In the genomic region with DNA sequence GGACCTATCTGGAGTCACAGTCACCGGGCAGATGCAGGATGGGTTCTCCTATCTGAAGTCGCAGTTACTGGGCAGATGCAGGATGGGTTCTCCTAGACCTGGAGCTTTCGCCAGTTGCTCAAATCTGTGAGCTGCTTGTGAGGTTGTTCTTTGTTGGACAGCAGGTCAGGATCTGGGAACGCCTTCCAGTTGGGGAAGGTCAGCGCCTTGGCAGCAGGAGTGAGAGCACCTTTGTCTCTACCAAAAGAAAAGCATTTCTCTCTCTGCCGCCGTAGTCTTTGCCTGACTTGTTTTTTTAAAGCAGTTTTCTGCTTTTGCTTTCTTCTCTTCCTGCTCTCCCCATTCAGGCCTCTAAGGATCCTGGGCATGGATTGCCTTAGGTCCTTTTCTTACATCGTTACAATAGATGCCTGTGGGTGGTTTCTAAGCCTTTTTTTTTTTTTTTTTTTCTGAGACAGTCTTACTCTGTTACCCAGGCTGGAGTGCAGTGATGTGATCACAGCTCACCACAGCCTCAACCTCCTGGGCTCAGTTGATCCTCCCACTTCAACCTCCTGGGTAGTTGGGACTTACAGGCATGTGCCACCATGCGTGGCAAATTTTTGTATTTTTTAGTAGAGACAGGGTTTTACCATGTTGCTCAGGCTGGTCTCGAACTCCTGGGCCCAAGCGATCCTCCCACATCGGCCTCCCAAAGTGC, we compare ENCODE assay signal across 1 cellular context.
TF ChIP-seq lines count a peak whose summit lies in the region.

No MANE protein-coding gene starts in this region.

TF ChIP-seq in H1, 55 proteins besides CTCF, POLR2A, EP300 and RAD21:
- no peak for TF ChIP-seq ZNF274 (IDR thresholded peaks at IDR 0.05; ENCODE audit: borderline replicate concordance, extremely low read depth, low read length)
- no peak for TF ChIP-seq BCL11A (IDR thresholded peaks at IDR 0.05; ENCODE audit: low read depth in 2 of 2, low read length in 2 of 2)
- TF ChIP-seq, protein P1, sequence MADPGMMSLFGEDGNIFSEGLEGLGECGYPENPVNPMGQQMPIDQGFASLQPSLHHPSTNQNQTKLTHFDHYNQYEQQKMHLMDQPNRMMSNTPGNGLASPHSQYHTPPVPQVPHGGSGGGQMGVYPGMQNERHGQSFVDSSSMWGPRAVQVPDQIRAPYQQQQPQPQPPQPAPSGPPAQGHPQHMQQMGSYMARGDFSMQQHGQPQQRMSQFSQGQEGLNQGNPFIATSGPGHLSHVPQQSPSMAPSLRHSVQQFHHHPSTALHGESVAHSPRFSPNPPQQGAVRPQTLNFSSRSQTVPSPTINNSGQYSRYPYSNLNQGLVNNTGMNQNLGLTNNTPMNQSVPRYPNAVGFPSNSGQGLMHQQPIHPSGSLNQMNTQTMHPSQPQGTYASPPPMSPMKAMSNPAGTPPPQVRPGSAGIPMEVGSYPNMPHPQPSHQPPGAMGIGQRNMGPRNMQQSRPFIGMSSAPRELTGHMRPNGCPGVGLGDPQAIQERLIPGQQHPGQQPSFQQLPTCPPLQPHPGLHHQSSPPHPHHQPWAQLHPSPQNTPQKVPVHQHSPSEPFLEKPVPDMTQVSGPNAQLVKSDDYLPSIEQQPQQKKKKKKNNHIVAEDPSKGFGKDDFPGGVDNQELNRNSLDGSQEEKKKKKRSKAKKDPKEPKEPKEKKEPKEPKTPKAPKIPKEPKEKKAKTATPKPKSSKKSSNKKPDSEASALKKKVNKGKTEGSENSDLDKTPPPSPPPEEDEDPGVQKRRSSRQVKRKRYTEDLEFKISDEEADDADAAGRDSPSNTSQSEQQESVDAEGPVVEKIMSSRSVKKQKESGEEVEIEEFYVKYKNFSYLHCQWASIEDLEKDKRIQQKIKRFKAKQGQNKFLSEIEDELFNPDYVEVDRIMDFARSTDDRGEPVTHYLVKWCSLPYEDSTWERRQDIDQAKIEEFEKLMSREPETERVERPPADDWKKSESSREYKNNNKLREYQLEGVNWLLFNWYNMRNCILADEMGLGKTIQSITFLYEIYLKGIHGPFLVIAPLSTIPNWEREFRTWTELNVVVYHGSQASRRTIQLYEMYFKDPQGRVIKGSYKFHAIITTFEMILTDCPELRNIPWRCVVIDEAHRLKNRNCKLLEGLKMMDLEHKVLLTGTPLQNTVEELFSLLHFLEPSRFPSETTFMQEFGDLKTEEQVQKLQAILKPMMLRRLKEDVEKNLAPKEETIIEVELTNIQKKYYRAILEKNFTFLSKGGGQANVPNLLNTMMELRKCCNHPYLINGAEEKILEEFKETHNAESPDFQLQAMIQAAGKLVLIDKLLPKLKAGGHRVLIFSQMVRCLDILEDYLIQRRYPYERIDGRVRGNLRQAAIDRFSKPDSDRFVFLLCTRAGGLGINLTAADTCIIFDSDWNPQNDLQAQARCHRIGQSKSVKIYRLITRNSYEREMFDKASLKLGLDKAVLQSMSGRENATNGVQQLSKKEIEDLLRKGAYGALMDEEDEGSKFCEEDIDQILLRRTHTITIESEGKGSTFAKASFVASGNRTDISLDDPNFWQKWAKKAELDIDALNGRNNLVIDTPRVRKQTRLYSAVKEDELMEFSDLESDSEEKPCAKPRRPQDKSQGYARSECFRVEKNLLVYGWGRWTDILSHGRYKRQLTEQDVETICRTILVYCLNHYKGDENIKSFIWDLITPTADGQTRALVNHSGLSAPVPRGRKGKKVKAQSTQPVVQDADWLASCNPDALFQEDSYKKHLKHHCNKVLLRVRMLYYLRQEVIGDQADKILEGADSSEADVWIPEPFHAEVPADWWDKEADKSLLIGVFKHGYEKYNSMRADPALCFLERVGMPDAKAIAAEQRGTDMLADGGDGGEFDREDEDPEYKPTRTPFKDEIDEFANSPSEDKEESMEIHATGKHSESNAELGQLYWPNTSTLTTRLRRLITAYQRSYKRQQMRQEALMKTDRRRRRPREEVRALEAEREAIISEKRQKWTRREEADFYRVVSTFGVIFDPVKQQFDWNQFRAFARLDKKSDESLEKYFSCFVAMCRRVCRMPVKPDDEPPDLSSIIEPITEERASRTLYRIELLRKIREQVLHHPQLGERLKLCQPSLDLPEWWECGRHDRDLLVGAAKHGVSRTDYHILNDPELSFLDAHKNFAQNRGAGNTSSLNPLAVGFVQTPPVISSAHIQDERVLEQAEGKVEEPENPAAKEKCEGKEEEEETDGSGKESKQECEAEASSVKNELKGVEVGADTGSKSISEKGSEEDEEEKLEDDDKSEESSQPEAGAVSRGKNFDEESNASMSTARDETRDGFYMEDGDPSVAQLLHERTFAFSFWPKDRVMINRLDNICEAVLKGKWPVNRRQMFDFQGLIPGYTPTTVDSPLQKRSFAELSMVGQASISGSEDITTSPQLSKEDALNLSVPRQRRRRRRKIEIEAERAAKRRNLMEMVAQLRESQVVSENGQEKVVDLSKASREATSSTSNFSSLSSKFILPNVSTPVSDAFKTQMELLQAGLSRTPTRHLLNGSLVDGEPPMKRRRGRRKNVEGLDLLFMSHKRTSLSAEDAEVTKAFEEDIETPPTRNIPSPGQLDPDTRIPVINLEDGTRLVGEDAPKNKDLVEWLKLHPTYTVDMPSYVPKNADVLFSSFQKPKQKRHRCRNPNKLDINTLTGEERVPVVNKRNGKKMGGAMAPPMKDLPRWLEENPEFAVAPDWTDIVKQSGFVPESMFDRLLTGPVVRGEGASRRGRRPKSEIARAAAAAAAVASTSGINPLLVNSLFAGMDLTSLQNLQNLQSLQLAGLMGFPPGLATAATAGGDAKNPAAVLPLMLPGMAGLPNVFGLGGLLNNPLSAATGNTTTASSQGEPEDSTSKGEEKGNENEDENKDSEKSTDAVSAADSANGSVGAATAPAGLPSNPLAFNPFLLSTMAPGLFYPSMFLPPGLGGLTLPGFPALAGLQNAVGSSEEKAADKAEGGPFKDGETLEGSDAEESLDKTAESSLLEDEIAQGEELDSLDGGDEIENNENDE (IDR thresholded peaks at IDR 0.05; ENCODE audit: insufficient replicate concordance, low read length), result no peak
- TF ChIP-seq SRF (IDR thresholded peaks at IDR 0.05; ENCODE audit: low read depth, low read length), result no peak
- TF ChIP-seq TCF12 (IDR thresholded peaks at IDR 0.05; ENCODE audit: low read depth, low read length), result no peak
- TF ChIP-seq NANOG (IDR thresholded peaks at IDR 0.05; ENCODE audit: insufficient read depth, low read depth, low read length, poor library complexity, severe bottlenecking), result no peak
- TF ChIP-seq RBBP5 (IDR thresholded peaks at IDR 0.05; ENCODE audit: borderline replicate concordance, low read depth, low read length), result no peak
- TF ChIP-seq JUND (IDR thresholded peaks at IDR 0.05; ENCODE audit: low read length), result no peak
- TF ChIP-seq SP2 (IDR thresholded peaks at IDR 0.05; ENCODE audit: low read length), result no peak
- no peak for TF ChIP-seq RFX5 (IDR thresholded peaks at IDR 0.05; ENCODE audit: borderline replicate concordance, low read depth, low read length)
- no peak for TF ChIP-seq ASH2L (IDR thresholded peaks at IDR 0.05; ENCODE audit: low read length)
- TF ChIP-seq FOSL1 (IDR thresholded peaks at IDR 0.05; ENCODE audit: insufficient read depth, low read depth, low read length), result no peak
- no peak for TF ChIP-seq CTBP2 (IDR thresholded peaks at IDR 0.05; ENCODE audit: borderline replicate concordance, insufficient read depth, insufficient read length, low read length)
- TF ChIP-seq JUN (IDR thresholded peaks at IDR 0.05; ENCODE audit: low read depth, low read length), result no peak
- no peak for TF ChIP-seq E2F6 (IDR thresholded peaks at IDR 0.05)
- TF ChIP-seq USF2 (IDR thresholded peaks at IDR 0.05; ENCODE audit: low read length), result no peak
